In the genomic region with DNA sequence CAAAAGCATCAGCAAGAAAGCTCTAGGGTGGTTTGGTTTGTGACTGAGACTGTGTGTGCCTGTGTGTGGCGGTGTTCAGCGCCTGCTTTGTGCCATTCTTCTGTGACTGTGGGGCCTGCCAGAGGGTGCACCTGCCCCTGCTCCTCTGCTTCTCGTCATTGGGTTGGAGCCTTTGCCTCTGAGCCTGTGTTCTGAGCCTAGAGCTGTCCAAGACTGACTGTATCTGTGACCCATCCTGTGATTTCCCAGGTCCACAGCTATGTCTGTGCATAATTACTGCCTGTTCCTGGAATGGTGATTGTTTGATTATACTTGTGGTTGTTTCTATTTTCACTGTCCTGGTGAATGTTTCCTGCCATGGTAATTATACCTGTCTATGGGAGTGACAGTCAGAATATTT, we compare ENCODE assay signal across 20 cellular contexts.
"Had no signal": no experiment of that assay in that cellular context is flagged by ENCODE, and none has a peak within 500 bp of the region (broad histone marks: within the 10 kb centered on the region; RNA-seq: fewer than 3 reads in every experiment).

No MANE protein-coding gene starts in this region.

- H3K9me3 ChIP-seq: neutrophil, pancreas, testis had no signal

- H3K27me3 ChIP-seq: hepatocyte, neutrophil, pancreas, testis had no signal

- H3K36me3 ChIP-seq: cardiac muscle cell, neutrophil, pancreas had no signal

- DNase-seq: activated CD4-positive, alpha-beta T cell treated with anti-CD3 and anti-CD28 coated beads for 48 hours; activated CD4-positive, CD25-positive, alpha-beta regulatory T cell; activated CD8-positive, alpha-beta T cell treated with anti-CD3 and anti-CD28 coated beads for 36 hours; activated naive CD4-positive, alpha-beta T cell; activated naive CD8-positive, alpha-beta T cell treated with anti-CD3 and anti-CD28 coated beads for 36 hours; activated T-cell treated with anti-CD3 and anti-CD28 coated beads, Interleukin-2, amount 50 U/mL, for 1 hour; amniotic stem cell; dermis blood vessel endothelial cell; effector memory CD4-positive, alpha-beta T cell; pancreas; stimulated activated CD4-positive, alpha-beta T cell treated with anti-CD3 and anti-CD28 coated beads, Interleukin-4, amount 100 ng/mL, for 24 hours; testis had no signal

- H3K27ac ChIP-seq: cardiac muscle cell, hepatocyte, neutrophil, pancreas, testis had no signal

- H3K4me3 Mint-ChIP-seq: activated CD8-positive, alpha-beta T cell treated with anti-CD3 and anti-CD28 coated beads for 36 hours; activated naive CD8-positive, alpha-beta T cell treated with anti-CD3 and anti-CD28 coated beads for 36 hours; activated T-helper 17 cell treated with anti-CD3 and anti-CD28 coated beads, Interleukin-2, amount 50 U/mL, for 72 hours; natural killer cell treated with Interleukin-12 subunit alpha and Interleukin-12 subunit beta and Interleukin-15 and Interleukin-18, amount 100 ng/mL, for 72 hours; stimulated activated effector memory CD8-positive, alpha-beta T cell treated with anti-CD3 and anti-CD28 coated beads, Interleukin-12 subunit alpha, Interleukin-12 subunit beta, amount 100 ng/mL, for 72 hours; type B pancreatic cell had no signal

- H3K4me1 ChIP-seq: pancreas had no signal

- H3K27ac Mint-ChIP-seq: activated CD8-positive, alpha-beta T cell treated with anti-CD3 and anti-CD28 coated beads for 36 hours; activated naive CD8-positive, alpha-beta T cell treated with anti-CD3 and anti-CD28 coated beads for 36 hours; activated T-helper 17 cell treated with anti-CD3 and anti-CD28 coated beads, Interleukin-2, amount 50 U/mL, for 72 hours; natural killer cell treated with Interleukin-12 subunit alpha and Interleukin-12 subunit beta and Interleukin-15 and Interleukin-18, amount 100 ng/mL, for 72 hours; stimulated activated effector memory CD8-positive, alpha-beta T cell treated with anti-CD3 and anti-CD28 coated beads, Interleukin-12 subunit alpha, Interleukin-12 subunit beta, amount 100 ng/mL, for 72 hours; type B pancreatic cell had no signal

- H3K4me3 ChIP-seq: cardiac muscle cell, hepatocyte, lung, pancreas, testis had no signal

- H3K36me3 Mint-ChIP-seq: activated naive CD8-positive, alpha-beta T cell treated with anti-CD3 and anti-CD28 coated beads for 36 hours; natural killer cell treated with Interleukin-12 subunit alpha and Interleukin-12 subunit beta and Interleukin-15 and Interleukin-18, amount 100 ng/mL, for 72 hours; stimulated activated effector memory CD8-positive, alpha-beta T cell treated with anti-CD3 and anti-CD28 coated beads, Interleukin-12 subunit alpha, Interleukin-12 subunit beta, amount 100 ng/mL, for 72 hours; type B pancreatic cell had no signal

- H3K9me3 Mint-ChIP-seq: activated CD8-positive, alpha-beta T cell treated with anti-CD3 and anti-CD28 coated beads for 36 hours; activated naive CD8-positive, alpha-beta T cell treated with anti-CD3 and anti-CD28 coated beads for 36 hours; activated T-helper 17 cell treated with anti-CD3 and anti-CD28 coated beads, Interleukin-2, amount 50 U/mL, for 72 hours; natural killer cell treated with Interleukin-12 subunit alpha and Interleukin-12 subunit beta and Interleukin-15 and Interleukin-18, amount 100 ng/mL, for 72 hours; stimulated activated effector memory CD8-positive, alpha-beta T cell treated with anti-CD3 and anti-CD28 coated beads, Interleukin-12 subunit alpha, Interleukin-12 subunit beta, amount 100 ng/mL, for 72 hours; type B pancreatic cell had no signal

- H3K4me1 Mint-ChIP-seq: activated naive CD8-positive, alpha-beta T cell treated with anti-CD3 and anti-CD28 coated beads for 36 hours; activated T-helper 17 cell treated with anti-CD3 and anti-CD28 coated beads, Interleukin-2, amount 50 U/mL, for 72 hours; stimulated activated effector memory CD8-positive, alpha-beta T cell treated with anti-CD3 and anti-CD28 coated beads, Interleukin-12 subunit alpha, Interleukin-12 subunit beta, amount 100 ng/mL, for 72 hours had no signal
